Comparison of ENCODE assay signal across 1 cellular context in the genomic region with DNA sequence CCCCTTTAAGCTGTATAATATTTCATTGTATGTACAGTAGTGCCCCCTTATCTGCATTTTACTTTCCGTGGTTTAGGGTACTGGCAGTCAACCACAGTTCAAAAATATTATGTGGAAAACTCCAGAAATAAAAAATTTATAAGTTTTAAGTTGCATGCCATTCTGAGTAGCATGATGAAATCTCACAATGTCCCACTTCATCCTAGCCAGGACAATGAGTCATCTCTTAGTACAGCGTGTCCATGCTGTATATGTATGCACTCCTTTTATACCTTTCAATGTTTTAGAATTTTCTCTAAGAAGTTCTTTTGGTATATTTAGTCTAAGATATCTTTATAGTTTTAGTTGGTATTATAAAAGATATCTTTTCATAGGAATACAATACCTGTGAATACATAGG.
TF ChIP-seq lines count a peak whose summit lies in the region.

No MANE protein-coding gene starts in this region.

TF ChIP-seq in IMR-90, 13 proteins besides CTCF, POLR2A, EP300 and RAD21 (continued from another document):
- TF ChIP-seq, protein P1, sequence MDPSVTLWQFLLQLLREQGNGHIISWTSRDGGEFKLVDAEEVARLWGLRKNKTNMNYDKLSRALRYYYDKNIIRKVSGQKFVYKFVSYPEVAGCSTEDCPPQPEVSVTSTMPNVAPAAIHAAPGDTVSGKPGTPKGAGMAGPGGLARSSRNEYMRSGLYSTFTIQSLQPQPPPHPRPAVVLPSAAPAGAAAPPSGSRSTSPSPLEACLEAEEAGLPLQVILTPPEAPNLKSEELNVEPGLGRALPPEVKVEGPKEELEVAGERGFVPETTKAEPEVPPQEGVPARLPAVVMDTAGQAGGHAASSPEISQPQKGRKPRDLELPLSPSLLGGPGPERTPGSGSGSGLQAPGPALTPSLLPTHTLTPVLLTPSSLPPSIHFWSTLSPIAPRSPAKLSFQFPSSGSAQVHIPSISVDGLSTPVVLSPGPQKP (IDR thresholded peaks at IDR 0.05; ENCODE audit: borderline replicate concordance, low read depth, low read length), result no peak
